8 cellular contexts compared by ENCODE assay signal in genomic region chr1:116571215-116571919, GRCh38. TPM values are rescaled to one million over a fixed set of nuclear protein-coding genes. Genes with fewer than 3 reads are reported as not detected.
DNase-seq lines count a peak whose midpoint lies in the region; FAIRE-seq and TF ChIP-seq lines count a peak whose summit lies in the region.

No MANE protein-coding gene starts in this region.

- H3K9ac ChIP-seq in fibroblast of lung (ENCODE audit: insufficient read depth, low read length) = peak overlapping the region; percentile 34

- no peaks in the 10 kb centered on the region for H4K20me1 ChIP-seq in fibroblast of lung (ENCODE audit: control insufficient read depth, extremely low read depth, insufficient read depth, low read length)

- H3K9me3 ChIP-seq in Peyer's patch (no peaks in the 10 kb centered on the region), fibroblast of lung (ENCODE audit: control insufficient read depth, insufficient read depth, low read depth, low read length) (no peaks in the 10 kb centered on the region)

- TF ChIP-seq CTCF in Peyer's patch (IDR thresholded peaks at IDR 0.05) (no peak), fibroblast of lung (conservative IDR thresholded peaks at IDR 0.05 in 1 of 2, IDR thresholded peaks at IDR 0.05 in 1 of 2; ENCODE audit: low read depth in 1 of 2, low read length in 2 of 2) (no peak), progenitor cell of endocrine pancreas (IDR thresholded peaks at IDR 0.05; ENCODE audit: unreplicated experiment) (no peak)

- no peaks in the 10 kb centered on the region for H3K9me3 Mint-ChIP-seq in progenitor cell of endocrine pancreas (ENCODE audit: low read depth)

- H3K79me2 ChIP-seq in fibroblast of lung (ENCODE audit: control insufficient read depth, insufficient read depth, low read length) = no peaks in the 10 kb centered on the region

- H3K27ac Mint-ChIP-seq in progenitor cell of endocrine pancreas = peak overlapping the region; percentile 90

- no peak for FAIRE-seq in HTR-8/SVneo (lab: Jason Lieb, UNC)

- peak; percentile 61 for DNase-seq in Daoy (ENCODE audit: low read depth)
- DNase-seq in Peyer's patch = no peak
- no peak for DNase-seq in fibroblast of lung (ENCODE audit: low read depth in 2 of 2)
- no peak for DNase-seq in progenitor cell of endocrine pancreas (ENCODE audit: low spot score, unreplicated experiment)
- DNase-seq in NCI-H2171 treated with DMSO at 0.1 percent for 48 hours (lab: John Stamatoyannopoulos, UW) = no peak
- DNase-seq in cerebellar nuclear complex (lab: John Stamatoyannopoulos, UW) = no peak
- DNase-seq in HTR-8/SVneo (ENCODE audit: insufficient read length, low spot score) = no peak
- DNase-seq in NCI-H2107 (lab: John Stamatoyannopoulos, UW) = no peak

- H3K4me3 ChIP-seq in Peyer's patch = peak overlapping the region; percentile 82 to 88 (median 84)
- peak overlapping the region; percentile 49 to 83 (median 60) for H3K4me3 ChIP-seq in fibroblast of lung (replicated peaks in 1 of 4; ENCODE audit: control extremely low read depth in 1 of 4, insufficient read depth in 1 of 4, low read depth in 3 of 4, low read length in 4 of 4)

- H3K27ac ChIP-seq in Peyer's patch = peak overlapping the region; percentile 96 to 98 (median 98)
- peak overlapping the region; percentile 10 for H3K27ac ChIP-seq in fibroblast of lung (ENCODE audit: insufficient read depth, low read length)

- peaks cover 7% of the 10 kb centered on the region for H3K4me1 Mint-ChIP-seq in progenitor cell of endocrine pancreas (ENCODE audit: low read depth)

- H3K27me3 Mint-ChIP-seq in progenitor cell of endocrine pancreas = peaks cover 11% of the 10 kb centered on the region

- H3K36me3 ChIP-seq in Peyer's patch = no peaks in the 10 kb centered on the region
- H3K36me3 ChIP-seq in fibroblast of lung (ENCODE audit: control insufficient read depth, insufficient read depth, low read length) = no peaks in the 10 kb centered on the region

- no peak for TF ChIP-seq POLR2A in Peyer's patch (IDR thresholded peaks at IDR 0.05)

- H3K36me3 Mint-ChIP-seq in progenitor cell of endocrine pancreas (ENCODE audit: insufficient read depth) = no peaks in the 10 kb centered on the region

- H3K4me1 ChIP-seq in Peyer's patch (peaks cover 0 to 21% (median 4%) of the 10 kb centered on the region in 4 donors), fibroblast of lung (ENCODE audit: control insufficient read depth, extremely low read depth, insufficient read depth, low read length) (peaks cover 3% of the 10 kb centered on the region)

- peak overlapping the region; percentile 71 for H3K4me3 Mint-ChIP-seq in progenitor cell of endocrine pancreas (ENCODE audit: low read depth)

- H3K27me3 ChIP-seq in Peyer's patch (no peaks in the 10 kb centered on the region), fibroblast of lung (ENCODE audit: control insufficient read depth, insufficient read depth, low read length) (peaks cover 4% of the 10 kb centered on the region)

- H3K4me2 ChIP-seq in fibroblast of lung (ENCODE audit: extremely low read depth, insufficient read depth, low read length) = peak overlapping the region; percentile 73

- peak overlapping the region; percentile 78 for H2AFZ ChIP-seq in fibroblast of lung (ENCODE audit: low read length)

RNA-seq across cellular contexts. Expression of gene CD58, which starts 0.5 kb away (rescaled TPM):
- total RNA-seq in Daoy (2014; rRNA removed; shearing (Covaris generic)) = 41.9 and 49.0 TPM in 2 replicates
- total RNA-seq in Peyer's patch (10 to 100 TPM; 23.1 to 63.0 (median 39.0) TPM), fibroblast of lung (5.6 and 8.4 TPM in 2 replicates), progenitor cell of endocrine pancreas (7.0 and 7.4 TPM in 2 replicates)
- polyA plus RNA-seq in fibroblast of lung = 10.0 and 16.3 TPM in 2 replicates
- polyA plus RNA-seq in fibroblast of lung (2012) = 6.2 and 8.6 TPM in 2 replicates
- polyA minus RNA-seq in fibroblast of lung (ENCODE audit: low replicate concordance) = 0.41 TPM in 1 of 2 replicates, not detected in the other
